ENCODE assay signal across 31 cellular contexts in the genomic region with DNA sequence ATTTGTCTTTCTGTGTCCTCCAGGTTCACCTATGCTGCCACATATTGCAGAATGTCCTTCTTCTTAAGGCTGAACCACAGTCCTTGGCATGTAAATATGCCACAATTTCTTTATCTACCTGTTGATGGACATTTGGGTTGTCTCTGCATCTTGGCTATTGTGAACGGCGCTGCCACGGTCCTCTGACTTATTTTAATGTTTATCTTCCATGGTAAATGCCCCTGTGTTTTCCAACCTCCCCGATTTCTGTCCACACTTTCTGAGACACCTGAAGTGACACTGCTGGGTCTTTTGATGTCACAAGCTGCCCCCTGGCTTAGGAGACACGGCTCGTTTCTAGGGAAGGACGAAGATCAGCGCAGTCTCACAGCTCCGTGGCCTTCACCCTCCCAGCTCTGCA.
"Had no signal": no experiment of that assay in that cellular context is flagged by ENCODE, and none has a peak within 500 bp of the region (broad histone marks: within the 10 kb centered on the region; RNA-seq: fewer than 3 reads in every experiment).

No MANE protein-coding gene starts in this region.

- H3K9me3 ChIP-seq: adrenal gland, ascending aorta, body of pancreas, breast epithelium had no signal

- H3K4me1 ChIP-seq: adrenal gland, ascending aorta, body of pancreas, breast epithelium had no signal

- H3K27me3 ChIP-seq: adrenal gland, ascending aorta, body of pancreas, brain microvascular endothelial cell, breast epithelium, cardiac muscle cell had no signal

- H3K36me3 ChIP-seq: adrenal gland, ascending aorta, brain microvascular endothelial cell, breast epithelium, cardiac muscle cell had no signal

- H3K27ac ChIP-seq: adrenal gland, ascending aorta, body of pancreas, brain microvascular endothelial cell, breast epithelium, cardiac muscle cell had no signal

- ATAC-seq: activated naive CD4-positive, alpha-beta T cell treated with anti-CD3 and anti-CD28 coated beads, Interleukin-2, amount 50 U/mL, for 72 hours; activated naive CD8-positive, alpha-beta T cell treated with anti-CD3 and anti-CD28 coated beads, Interleukin-2, amount 50 U/mL, for 24 hours; activated T-cell treated with anti-CD3 and anti-CD28 coated beads, Interleukin-2, amount 50 U/mL, for 4 hours; activated T-cell treated with anti-CD3 and anti-CD28 coated beads, Interleukin-2, amount 50 U/mL, for 72 hours; activated T-helper 17 cell treated with anti-CD3 and anti-CD28 coated beads, Interleukin-2, amount 50 U/mL, for 72 hours; body of pancreas had no signal

- H3K4me3 ChIP-seq: adrenal gland, ascending aorta, body of pancreas, breast epithelium, cardiac muscle cell had no signal

- DNase-seq: activated effector memory CD4-positive, alpha-beta T cell treated with anti-CD3 and anti-CD28 coated beads, Interleukin-2, amount 50 U/mL, for 16 hours; activated effector memory CD4-positive, alpha-beta T cell treated with Interleukin-2 at 50 U/mL for 16 hours; activated gamma-delta T cell; activated gamma-delta T cell treated with Interleukin-2 at 50 U/mL for 16 hours; activated naive CD4-positive, alpha-beta T cell; activated naive CD4-positive, alpha-beta T cell treated with anti-CD3 and anti-CD28 coated beads for 36 hours; activated naive CD4-positive, alpha-beta T cell treated with anti-CD3 and anti-CD28 coated beads, Interleukin-2, amount 10 ng/mL, durations not matched to agents 7 days and 5 days; activated naive CD4-positive, alpha-beta T cell treated with anti-CD3 and anti-CD28 coated beads, Interleukin-2, amount 50 U/mL, for 16 hours; activated naive CD4-positive, alpha-beta T cell treated with Interleukin-2 at 50 U/mL for 16 hours; activated naive CD8-positive, alpha-beta T cell treated with anti-CD3 and anti-CD28 coated beads for 36 hours; activated naive CD8-positive, alpha-beta T cell treated with anti-CD3 and anti-CD28 coated beads, Interleukin-2, amount 10 ng/mL, durations not matched to agents 7 days and 5 days; activated naive CD8-positive, alpha-beta T cell treated with anti-CD3 and anti-CD28 coated beads, Interleukin-2, amount 50 U/mL, for 24 hours; activated T-cell treated with anti-CD3 and anti-CD28 coated beads, Interleukin-2, amount 50 U/mL, for 24 hours; activated T-cell treated with anti-CD3 and anti-CD28 coated beads, Interleukin-2, amount 50 U/mL, for 4 hours; activated T-cell treated with anti-CD3 and anti-CD28 coated beads, Interleukin-2, amount 50 U/mL, for 48 hours; activated T-cell treated with anti-CD3 and anti-CD28 coated beads, Interleukin-2, amount 50 U/mL, for 72 hours; adrenal gland; amniotic stem cell; amygdala; anterior cingulate cortex; aorta; body of pancreas; brain microvascular endothelial cell; caudate nucleus; central memory CD4-positive, alpha-beta T cell; cerebellar nuclear complex had no signal
